ENCODE assay signal across 10 cellular contexts in genomic region chr6:127120109-127120786, GRCh38. TPM values are rescaled to one million over a fixed set of nuclear protein-coding genes. Genes with fewer than 3 reads are reported as not detected.
DNase-seq lines count a peak whose midpoint lies in the region; ATAC-seq and TF ChIP-seq lines count a peak whose summit lies in the region.
"Had no signal": no experiment of that assay in that cellular context is flagged by ENCODE, and none has a peak within 500 bp of the region (broad histone marks: within the 10 kb centered on the region; RNA-seq: fewer than 3 reads in every experiment).

No MANE protein-coding gene starts in this region.

- H3K4me1 ChIP-seq in CD8-positive, alpha-beta T cell (ENCODE audit: insufficient read depth, low read length): peaks cover 16% of the 10 kb centered on the region
- peaks cover 22% of the 10 kb centered on the region for H3K4me1 ChIP-seq in hepatocyte (ENCODE audit: insufficient read depth)
- H3K4me1 ChIP-seq in stomach: peaks cover 23 to 46% (median 37%) of the 10 kb centered on the region in 4 donors

- CTCF ChIA-PET in CD8-positive, alpha-beta T cell (lab: Charles Lee): no interaction called here

- DNase-seq in CD8-positive, alpha-beta T cell: no peak
- DNase-seq in hepatocyte (ENCODE audit: low spot score) (peak; percentile 18), stomach (no peak), SHP77 (lab: John Stamatoyannopoulos, UW) (no peak)
- DNase-seq in activated T-helper 2 cell treated with anti-CD3 and anti-CD28 coated beads, Interferon-gamma antibody, Interleukin-2, Interleukin-4, amounts not matched to agents 10 μg/mL and 5 μg/mL and 100 μg/mL, durations not matched to agents 14 hours and 24 hours and 36 hours (ENCODE audit: low spot score): no peak

- H3K9me3 Mint-ChIP-seq in CD8-positive, alpha-beta T cell: no peaks in the 10 kb centered on the region
- H3K9me3 Mint-ChIP-seq in activated T-helper 2 cell treated with anti-CD3 and anti-CD28 coated beads, Interferon-gamma antibody, Interleukin-2, Interleukin-4, amounts not matched to agents 10 μg/mL and 5 μg/mL and 100 μg/mL, durations not matched to agents 14 hours and 24 hours and 36 hours: no peaks in the 10 kb centered on the region

- H3K4me2 ChIP-seq in SU-DHL-6 (ENCODE audit: low read depth, low read length, poor library complexity, severe bottlenecking) (peak overlapping the region; percentile 54), hepatocyte (peak overlapping the region; percentile 93)

- H3K4me3 ChIP-seq in CD8-positive, alpha-beta T cell (ENCODE audit: low read depth, low read length): no peak overlapping the region
- H3K4me3 ChIP-seq in SU-DHL-6 (ENCODE audit: insufficient read depth, low read length, poor library complexity, severe bottlenecking) (no peak overlapping the region), hepatocyte (peak overlapping the region; percentile 60), stomach (peak overlapping the region; percentile 57 to 61 (median 60))

- H3K9me2 ChIP-seq in SU-DHL-6 (replicated peaks; ENCODE audit: insufficient read depth, low read length) (no peaks in the 10 kb centered on the region), hepatocyte (replicated peaks; ENCODE audit: insufficient read depth) (no peaks in the 10 kb centered on the region)

- peaks cover 15% of the 10 kb centered on the region for H3K27me3 ChIP-seq in CD8-positive, alpha-beta T cell (ENCODE audit: insufficient read depth, low read length)
- H3K27me3 ChIP-seq in SU-DHL-6 (ENCODE audit: low read length) (no peaks in the 10 kb centered on the region), hepatocyte (peaks cover 58% of the 10 kb centered on the region), stomach (peaks cover 10 to 69% (median 46%) of the 10 kb centered on the region in 3 donors)

- TF ChIP-seq POLR2A in stomach (IDR thresholded peaks at IDR 0.05): no peak

- no peaks in the 10 kb centered on the region for H3F3A ChIP-seq in SU-DHL-6 (ENCODE audit: insufficient read depth)

- ATAC-seq in CD8-positive, alpha-beta T cell: no peak
- ATAC-seq in GM19467 (IDR thresholded peaks at IDR 0.05; ENCODE audit: unreplicated experiment) (peak; percentile 6), GM21717 (IDR thresholded peaks at IDR 0.05; ENCODE audit: unreplicated experiment) (no peak)

- peaks cover 47% of the 10 kb centered on the region for H3K27me3 Mint-ChIP-seq in CD8-positive, alpha-beta T cell (ENCODE audit: low read depth)
- H3K27me3 Mint-ChIP-seq in activated T-helper 2 cell treated with anti-CD3 and anti-CD28 coated beads, Interferon-gamma antibody, Interleukin-2, Interleukin-4, amounts not matched to agents 10 μg/mL and 5 μg/mL and 100 μg/mL, durations not matched to agents 14 hours and 24 hours and 36 hours (ENCODE audit: low read depth): peaks cover 65% of the 10 kb centered on the region

- H3K27ac Mint-ChIP-seq in CD8-positive, alpha-beta T cell: no peak overlapping the region
- H3K27ac Mint-ChIP-seq in activated T-helper 2 cell treated with anti-CD3 and anti-CD28 coated beads, Interferon-gamma antibody, Interleukin-2, Interleukin-4, amounts not matched to agents 10 μg/mL and 5 μg/mL and 100 μg/mL, durations not matched to agents 14 hours and 24 hours and 36 hours: no peak overlapping the region

- TF ChIP-seq EP300 in stomach (IDR thresholded peaks at IDR 0.05): no peak

- no peak overlapping the region for H3K9ac ChIP-seq in SU-DHL-6 (ENCODE audit: low read length)

- H4K20me1 ChIP-seq in SU-DHL-6 (ENCODE audit: low read depth, low read length) (no peaks in the 10 kb centered on the region), hepatocyte (ENCODE audit: insufficient read depth, poor library complexity, severe bottlenecking) (no peaks in the 10 kb centered on the region)

- no peak for TF ChIP-seq CTCF in CD8-positive, alpha-beta T cell (IDR thresholded peaks at IDR 0.05)
- TF ChIP-seq CTCF in SU-DHL-6 (IDR thresholded peaks at IDR 0.05; ENCODE audit: insufficient read depth, low read length, poor library complexity, severe bottlenecking) (no peak), hepatocyte (IDR thresholded peaks at IDR 0.05; ENCODE audit: poor library complexity) (no peak), stomach (IDR thresholded peaks at IDR 0.05) (no peak)

- WGBS in hepatocyte (ENCODE audit: low lambda C conversion rate, missing lambda C conversion rate): 4% methylated on average over 34 of the region's 34 CpGs
- WGBS in stomach, 5 donors: 2 to 3% (median 2%) methylated on average over 23 to 34 of the region's 34 CpGs

- H3K79me2 ChIP-seq in SU-DHL-6 (ENCODE audit: insufficient read depth, low read length): no peaks in the 10 kb centered on the region
- H3K79me2 ChIP-seq in hepatocyte: no peaks in the 10 kb centered on the region

- POLR2A ChIA-PET in CD8-positive, alpha-beta T cell (lab: Charles Lee): no interaction called here

- H3K36me3 Mint-ChIP-seq in CD8-positive, alpha-beta T cell: no peaks in the 10 kb centered on the region
- no peaks in the 10 kb centered on the region for H3K36me3 Mint-ChIP-seq in activated T-helper 2 cell treated with anti-CD3 and anti-CD28 coated beads, Interferon-gamma antibody, Interleukin-2, Interleukin-4, amounts not matched to agents 10 μg/mL and 5 μg/mL and 100 μg/mL, durations not matched to agents 14 hours and 24 hours and 36 hours (ENCODE audit: low read depth)

- no peak overlapping the region for H3K27ac ChIP-seq in CD8-positive, alpha-beta T cell (ENCODE audit: low read depth, low read length)
- H3K27ac ChIP-seq in SU-DHL-6 (ENCODE audit: low read depth, low read length): no peak overlapping the region
- no peak overlapping the region for H3K27ac ChIP-seq in hepatocyte
- H3K27ac ChIP-seq in stomach: peak overlapping the region in 4 of 5 donors; percentile 62 to 89 (median 74)
- H3K27ac ChIP-seq: epithelial cell of prostate, HL-60 had no signal

- H2AFZ ChIP-seq in SU-DHL-6 (ENCODE audit: low read depth, low read length, severe bottlenecking): peak overlapping the region; percentile 49
- H2AFZ ChIP-seq in hepatocyte: peak overlapping the region; percentile 55

- H3K4me3 Mint-ChIP-seq in CD8-positive, alpha-beta T cell: peak overlapping the region; percentile 27
- no peak overlapping the region for H3K4me3 Mint-ChIP-seq in activated T-helper 2 cell treated with anti-CD3 and anti-CD28 coated beads, Interferon-gamma antibody, Interleukin-2, Interleukin-4, amounts not matched to agents 10 μg/mL and 5 μg/mL and 100 μg/mL, durations not matched to agents 14 hours and 24 hours and 36 hours (ENCODE audit: low read depth)

- H3K36me3 ChIP-seq in CD8-positive, alpha-beta T cell (ENCODE audit: insufficient read depth, low read length): no peaks in the 10 kb centered on the region
- H3K36me3 ChIP-seq in SU-DHL-6 (ENCODE audit: low read length) (no peaks in the 10 kb centered on the region), hepatocyte (replicated peaks; ENCODE audit: insufficient read depth, low read depth) (no peaks in the 10 kb centered on the region), stomach (no peaks in the 10 kb centered on the region)

- peaks cover 17% of the 10 kb centered on the region for H3K4me1 Mint-ChIP-seq in CD8-positive, alpha-beta T cell (ENCODE audit: low read depth)
- H3K4me1 Mint-ChIP-seq in activated T-helper 2 cell treated with anti-CD3 and anti-CD28 coated beads, Interferon-gamma antibody, Interleukin-2, Interleukin-4, amounts not matched to agents 10 μg/mL and 5 μg/mL and 100 μg/mL, durations not matched to agents 14 hours and 24 hours and 36 hours (ENCODE audit: low read depth): peaks cover 15% of the 10 kb centered on the region

- intact Hi-C loops in CD8-positive, alpha-beta T cell (cut with DNase I, micrococcal nuclease): loop anchor here (5.0 to 10.0 kb wide), 3 partner anchors 1123 to 1805 kb away; no protein-coding TSS in a partner anchor
- intact Hi-C loops in stomach (cut with DNase I; ENCODE audit: low total_unique reads): no loop called here
- intact Hi-C loops in activated T-helper 2 cell treated with anti-CD3 and anti-CD28 coated beads, Interferon-gamma antibody, Interleukin-2, Interleukin-4, amounts not matched to agents 10 μg/mL and 5 μg/mL and 100 μg/mL, durations not matched to agents 14 hours and 24 hours and 36 hours (cut with micrococcal nuclease): loop anchor here (5.0 kb wide), 1 partner anchor 1123 kb away; no protein-coding TSS in a partner anchor

- H3K9me3 ChIP-seq in CD8-positive, alpha-beta T cell (ENCODE audit: low read length): no peaks in the 10 kb centered on the region
- no peaks in the 10 kb centered on the region for H3K9me3 ChIP-seq in SU-DHL-6 (ENCODE audit: insufficient read depth, low read length)
- H3K9me3 ChIP-seq in hepatocyte (ENCODE audit: low read depth): no peaks in the 10 kb centered on the region
- H3K9me3 ChIP-seq in stomach: no peaks in the 10 kb centered on the region

RNA-seq across cellular contexts. Expression of gene RSPO3, which starts 1.8 kb away (rescaled TPM):
- not detected for total RNA-seq in CD8-positive, alpha-beta T cell
- total RNA-seq in hepatocyte: 1.9 and 4.8 TPM in 2 replicates
- polyA plus RNA-seq in hepatocyte: 11.2 and 15.9 TPM in 2 replicates
- total RNA-seq in stomach: 10 to 100 TPM in 1 of 5 donors, 1 to 10 TPM in 4; 2.0 to 59.5 (median 8.4) TPM
- polyA plus RNA-seq in stomach: 10 to 100 TPM in 1 of 3 donors, 1 to 10 TPM in 2; 4.9 to 15.4 (median 5.2) TPM
- not detected in 2 replicates for total RNA-seq in activated T-helper 2 cell treated with anti-CD3 and anti-CD28 coated beads, Interferon-gamma antibody, Interleukin-2, Interleukin-4, amounts not matched to agents 10 μg/mL and 5 μg/mL and 100 μg/mL, durations not matched to agents 14 hours and 24 hours and 36 hours

Comparison
In these comparisons a context has a peak if more than half of its experiments do, and no peak if none do; other contexts are left out.
1. H3K27ac ChIP-seq: peak in stomach (4 of 5); none in CD8-positive, alpha-beta T cell (single experiment), SU-DHL-6 (single experiment) and hepatocyte (single experiment).
2. H3K4me3 ChIP-seq: peak in hepatocyte (single experiment) and stomach (4 of 4); none in CD8-positive, alpha-beta T cell (single experiment) and SU-DHL-6 (single experiment).